Comparison of ENCODE assay signal across 8 cellular contexts in genomic region chr9:122930933-122931850, GRCh38. TPM values are rescaled to one million over a fixed set of nuclear protein-coding genes. Genes with fewer than 3 reads are reported as not detected.
DNase-seq lines count a peak whose midpoint lies in the region; ATAC-seq, FAIRE-seq and TF ChIP-seq lines count a peak whose summit lies in the region.

A gene with protein sequence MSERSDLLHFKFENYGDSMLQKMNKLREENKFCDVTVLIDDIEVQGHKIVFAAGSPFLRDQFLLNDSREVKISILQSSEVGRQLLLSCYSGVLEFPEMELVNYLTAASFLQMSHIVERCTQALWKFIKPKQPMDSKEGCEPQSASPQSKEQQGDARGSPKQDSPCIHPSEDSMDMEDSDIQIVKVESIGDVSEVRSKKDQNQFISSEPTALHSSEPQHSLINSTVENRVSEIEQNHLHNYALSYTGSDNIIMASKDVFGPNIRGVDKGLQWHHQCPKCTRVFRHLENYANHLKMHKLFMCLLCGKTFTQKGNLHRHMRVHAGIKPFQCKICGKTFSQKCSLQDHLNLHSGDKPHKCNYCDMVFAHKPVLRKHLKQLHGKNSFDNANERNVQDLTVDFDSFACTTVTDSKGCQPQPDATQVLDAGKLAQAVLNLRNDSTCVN (minus strand): TSS chr9:122931512. CDS start chr9:122919934, 11,578 bp downstream.

- H3K27me3 ChIP-seq in AG04450 (ENCODE audit: control insufficient read depth, insufficient read depth, low read length), result no peaks in the 10 kb centered on the region
- H3K27me3 ChIP-seq in WERI-Rb-1 (ENCODE audit: insufficient read depth, low read depth, severe bottlenecking), result no peaks in the 10 kb centered on the region
- no peaks in the 10 kb centered on the region for H3K27me3 ChIP-seq in bronchial epithelial cell (ENCODE audit: control insufficient read depth, insufficient read depth, low read length)

- CTCF ChIA-PET in AG04450 (lab: Charles Lee), result interaction anchor here (0.9 to 2.5 kb wide), 3 partner anchors 10 to 419 kb away, joined by 3 to 8 read pairs (median 3); no protein-coding TSS in a partner anchor

- H3K27ac ChIP-seq in AG04450 (ENCODE audit: low read depth, low read length) (peak within 1 kb of the TSS; percentile 75), WERI-Rb-1 (peak within 1 kb of the TSS; percentile 93)

- H3K9me3 ChIP-seq in AG04450 (ENCODE audit: control insufficient read depth, insufficient read depth, low read length), result peaks cover 3% of the 10 kb centered on the region; the same call in 1 of the 2 replicates
- no peaks in the 10 kb centered on the region for H3K9me3 ChIP-seq in WERI-Rb-1 (ENCODE audit: severe bottlenecking)

- peak within 1 kb of the TSS; percentile 92 for H3K4me3 ChIP-seq in AG04450 (ENCODE audit: low read depth, low read length)
- peak within 1 kb of the TSS; percentile 89 for H3K4me3 ChIP-seq in WERI-Rb-1 (ENCODE audit: low read depth, low read length)
- peak within 1 kb of the TSS; percentile 91 for H3K4me3 ChIP-seq in bronchial epithelial cell (ENCODE audit: low read depth, low read length)

- ATAC-seq in GM18907 (IDR thresholded peaks at IDR 0.05; ENCODE audit: unreplicated experiment) (peak; percentile 95), HG03139 (IDR thresholded peaks at IDR 0.05; ENCODE audit: unreplicated experiment) (peak; percentile 94)

- POLR2A ChIA-PET in AG04450 (lab: Yijun Ruan, JAX), result interaction anchor here (0.6 to 3.5 kb wide), 6 partner anchors 10 to 525 kb away, joined by 3 to 38 read pairs (median 8); partner anchors contain the start of genes RABGAP1 and ZBTB6

- H3K36me3 ChIP-seq in WERI-Rb-1, result peaks cover 18% of the 10 kb centered on the region
- H3K36me3 ChIP-seq in bronchial epithelial cell (ENCODE audit: control insufficient read depth, insufficient read depth, low read length), result no peaks in the 10 kb centered on the region

- TF ChIP-seq CTCF in AG04450 (IDR thresholded peaks at IDR 0.05; ENCODE audit: low read depth, low read length), result no peak
- no peak for TF ChIP-seq CTCF in WERI-Rb-1 (IDR thresholded peaks at IDR 0.05; ENCODE audit: low read depth, low read length)
- TF ChIP-seq CTCF in bronchial epithelial cell (IDR thresholded peaks at IDR 0.05; ENCODE audit: insufficient read depth, low read length, severe bottlenecking), result peak; percentile 5

- no peak for DNase-seq in AG04450 (ENCODE audit: low read depth, low spot score)
- DNase-seq in NCI-H2196 treated with DMSO at 0.1 percent for 48 hours (lab: John Stamatoyannopoulos, UW; ENCODE audit: unreplicated experiment), result peak; percentile 89
- DNase-seq in WERI-Rb-1, result peak; percentile 98
- DNase-seq in bronchial epithelial cell (ENCODE audit: low read depth), result peak; percentile 82
- peak; percentile 97 for DNase-seq in inferior parietal cortex (ENCODE audit: extremely low spot score)
- peak; percentile 85 to 90 for DNase-seq in stimulated activated CD4-positive, alpha-beta T cell treated with anti-CD3 and anti-CD28 coated beads, Interleukin-12 subunit alpha, Interleukin-12 subunit beta, amount 100 ng/mL, for 24 hours (ENCODE audit: low read depth in 2 of 2)

- FAIRE-seq in bronchial epithelial cell (lab: Jason Lieb, UNC), result no peak

RNA-seq across cellular contexts. Expression of the gene that starts here (rescaled TPM):
- 8.2 and 9.6 TPM in 2 replicates for polyA plus RNA-seq in AG04450 (2011; rRNA removed)
- polyA minus RNA-seq in AG04450 (2011; rRNA and poly(A)+ RNA removed), result 5.0 and 8.3 TPM in 2 replicates
- total RNA-seq in bronchial epithelial cell, result 2.3 and 2.4 TPM in 2 replicates
